In the genomic region with DNA sequence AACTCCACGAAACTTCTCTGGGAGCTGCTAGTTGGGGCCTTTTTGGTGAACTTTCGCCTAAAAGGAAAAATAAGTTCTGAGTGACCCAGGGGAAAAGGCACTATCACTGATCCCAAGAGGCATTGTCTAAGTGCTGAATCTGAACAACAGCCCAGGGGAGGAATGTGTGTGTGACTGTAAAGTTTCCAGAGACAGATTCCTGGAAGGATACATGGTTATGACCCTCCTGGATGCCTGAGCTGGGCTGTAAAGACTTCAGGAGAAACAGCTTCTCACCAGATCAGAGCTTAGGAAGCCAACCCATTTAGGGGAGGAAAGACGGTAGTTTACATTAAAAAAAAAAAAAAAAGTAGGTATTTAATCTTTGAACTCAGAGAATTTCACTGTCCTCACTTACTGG, we compare ENCODE assay signal across 31 cellular contexts. TPM values are rescaled to one million over a fixed set of nuclear protein-coding genes. Genes with fewer than 3 reads are reported as not detected.
"Had no signal": no experiment of that assay in that cellular context is flagged by ENCODE, and none has a peak within 500 bp of the region (broad histone marks: within the 10 kb centered on the region; RNA-seq: fewer than 3 reads in every experiment).

No MANE protein-coding gene starts in this region.

- H3K9me3 ChIP-seq: adrenal gland, left lung, right lobe of liver, stomach, suprapubic skin, tibial nerve had no signal

- ATAC-seq: activated CD4-positive, CD25-positive, alpha-beta regulatory T cell treated with anti-CD3 and anti-CD28 coated beads, Interleukin-2, amount 50 U/mL, for 24 hours; esophagus mucosa; left lung; right lobe of liver; stimulated activated memory B cell treated with anti-CD40 and anti-IgM and Interleukin-4, amounts not matched to agents 10 μg/mL and 1 μg/mL and 100 μg/mL, for 72 hours; T-cell had no signal

- H3K27me3 ChIP-seq: adrenal gland, left lung, right lobe of liver, stomach, suprapubic skin, tibial nerve had no signal

- H3K4me1 Mint-ChIP-seq: central memory CD8-positive, alpha-beta T cell; immature natural killer cell; nephron; stimulated activated memory B cell treated with anti-CD40 and anti-IgM and Interleukin-4, amounts not matched to agents 10 μg/mL and 1 μg/mL and 100 μg/mL, for 72 hours; T-cell had no signal

- H3K27ac Mint-ChIP-seq: activated naive CD8-positive, alpha-beta T cell; immature natural killer cell; nephron; stimulated activated memory B cell treated with anti-CD40 and anti-IgM and Interleukin-4, amounts not matched to agents 10 μg/mL and 1 μg/mL and 100 μg/mL, for 72 hours; T-cell; T-helper 2 cell treated with Interferon-gamma antibody and Interleukin-4, amounts not matched to agents 5 μg/mL and 100 μg/mL, for 36 hours had no signal

- H3K27ac ChIP-seq: adrenal gland, left lung, parathyroid adenoma, right lobe of liver, suprapubic skin, tibial nerve, VCaP had no signal

- H3K4me1 ChIP-seq: left lung, parathyroid adenoma, right lobe of liver, suprapubic skin, tibial nerve had no signal

- H2AFZ ChIP-seq: parathyroid adenoma had no signal

- H3K27me3 Mint-ChIP-seq: activated naive CD8-positive, alpha-beta T cell; central memory CD8-positive, alpha-beta T cell; stimulated activated memory B cell treated with anti-CD40 and anti-IgM and Interleukin-4, amounts not matched to agents 10 μg/mL and 1 μg/mL and 100 μg/mL, for 72 hours; T-cell had no signal

- H3K4me3 ChIP-seq: adrenal gland, left lung, right lobe of liver, stomach, suprapubic skin, tibial nerve had no signal

- H3K9ac ChIP-seq: parathyroid adenoma had no signal

- FAIRE-seq: astrocyte, colon, endothelial cell of umbilical vein, small intestine had no signal

- H3K9me3 Mint-ChIP-seq: central memory CD8-positive, alpha-beta T cell; immature natural killer cell; nephron; stimulated activated memory B cell treated with anti-CD40 and anti-IgM and Interleukin-4, amounts not matched to agents 10 μg/mL and 1 μg/mL and 100 μg/mL, for 72 hours; T-cell; T-helper 2 cell treated with Interferon-gamma antibody and Interleukin-4, amounts not matched to agents 5 μg/mL and 100 μg/mL, for 36 hours had no signal

- DNase-seq: activated CD4-positive, alpha-beta T cell treated with anti-CD3 and anti-CD28 coated beads, Interleukin-2, amount 50 U/mL, for 1 hour; activated gamma-delta T cell treated with Interleukin-2 at 50 U/mL for 16 hours; activated T-cell treated with anti-CD3 and anti-CD28 coated beads, Interleukin-2, amount 50 U/mL, for 1 hour; adrenal gland; effector memory CD4-positive, alpha-beta T cell; immature natural killer cell; kidney glomerular epithelial cell; left lung; midbrain; right lobe of liver; small intestine; stimulated activated CD4-positive, alpha-beta T cell treated with anti-CD3 and anti-CD28 coated beads, Interleukin-2, amount 100 ng/mL, for 24 hours; stomach; T-cell had no signal

- H3K4me3 Mint-ChIP-seq: activated naive CD8-positive, alpha-beta T cell; central memory CD8-positive, alpha-beta T cell; immature natural killer cell; nephron; stimulated activated memory B cell treated with anti-CD40 and anti-IgM and Interleukin-4, amounts not matched to agents 10 μg/mL and 1 μg/mL and 100 μg/mL, for 72 hours; T-cell; T-helper 2 cell treated with Interferon-gamma antibody and Interleukin-4, amounts not matched to agents 5 μg/mL and 100 μg/mL, for 36 hours had no signal

- H3K79me2 ChIP-seq: parathyroid adenoma had no signal

RNA-seq across cellular contexts. Expression of gene HIGD1B, which starts 20.2 kb away (rescaled TPM):
- total RNA-seq: astrocyte, dermis microvascular lymphatic vessel endothelial cell, endothelial cell of umbilical vein, glomerular endothelial cell, myocyte, right lobe of liver, suprapubic skin, T-cell had no signal
- polyA plus RNA-seq: endothelial cell of umbilical vein, immature natural killer cell had no signal

RNA-seq across cellular contexts. Expression of gene GJC1, which starts 37.8 kb away (rescaled TPM):
- polyA plus RNA-seq: immature natural killer cell had no signal

RNA-seq across cellular contexts. Expression of gene GFAP, which starts 47.5 kb away (rescaled TPM):
- total RNA-seq: astrocyte, dermis microvascular lymphatic vessel endothelial cell, esophagus mucosa, glomerular endothelial cell, T-cell had no signal
